ENCODE assay signal across 14 cellular contexts in the genomic region with DNA sequence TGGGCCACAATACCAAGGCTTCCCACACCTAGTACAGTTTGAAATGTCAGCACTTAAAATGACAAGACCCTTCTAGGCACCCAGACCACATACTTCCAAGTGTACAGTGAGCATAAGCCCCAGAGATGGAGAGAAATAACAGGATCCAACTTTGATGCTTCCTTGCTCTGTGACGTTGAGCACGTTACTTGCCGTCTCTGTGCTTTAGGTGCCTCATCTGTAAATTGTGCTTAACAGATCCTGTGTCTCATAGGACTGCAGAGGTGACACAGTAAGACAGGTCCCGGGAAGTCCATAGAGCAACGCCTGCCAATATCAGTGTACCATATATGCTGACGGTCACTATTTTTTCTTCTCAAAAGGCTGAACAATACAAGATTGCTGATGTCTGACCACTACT. TPM values are rescaled to one million over a fixed set of nuclear protein-coding genes. Genes with fewer than 3 reads are reported as not detected.
A peak's percentile ranks its signal among the peaks of the same experiment; 100 is the strongest.
DNase-seq lines count a peak whose midpoint lies in the region; ATAC-seq, FAIRE-seq and TF ChIP-seq lines count a peak whose summit lies in the region.
"Had no signal": no experiment of that assay in that cellular context is flagged by ENCODE, and none has a peak within 500 bp of the region (broad histone marks: within the 10 kb centered on the region; RNA-seq: fewer than 3 reads in every experiment).

No MANE protein-coding gene starts in this region.

- no peak for FAIRE-seq in K562 (lab: Jason Lieb, UNC)

- in situ Hi-C loops in K562 (cut with MboI): no loop called here

- intact Hi-C loops in K562 (cut with micrococcal nuclease) (no loop called here), stomach (cut with DNase I; ENCODE audit: low total_unique reads) (no loop called here)

- no peaks in the 10 kb centered on the region for H3K79me2 ChIP-seq in K562 (ENCODE audit: control insufficient read depth, insufficient read depth, low read length)
- H3K79me2 ChIP-seq: parathyroid adenoma had no signal

- H3K9me3 ChIP-seq in K562 (replicated peaks; ENCODE audit: control insufficient read depth, insufficient read depth, low read depth, low read length) (no peaks in the 10 kb centered on the region), stomach (no peaks in the 10 kb centered on the region)

- no peak overlapping the region for H3K4me2 ChIP-seq in K562 (ENCODE audit: insufficient read depth, low read length)

- H4K20me1 ChIP-seq in K562 (replicated peaks; ENCODE audit: control insufficient read depth, insufficient read depth, low read length): no peaks in the 10 kb centered on the region

- POLR2A ChIA-PET in K562 (lab: Yijun Ruan, JAX): interaction anchor here (0.6 kb wide), 1 partner anchor 30 kb away, joined by 3 read pairs; no protein-coding TSS in a partner anchor

- no peaks in the 10 kb centered on the region for H3K36me3 Mint-ChIP-seq in HFFc6 (ENCODE audit: low read depth)

- CTCF ChIA-PET in K562 (lab: Yijun Ruan, JAX; ENCODE audit: low intra/inter-chr PET ratio): no interaction called here

- no peaks in the 10 kb centered on the region for H3K4me1 ChIP-seq in K562 (replicated peaks in 1 of 2; ENCODE audit: control insufficient read depth in 2 of 2, insufficient read depth in 2 of 2, low read length in 2 of 2)
- H3K4me1 ChIP-seq in stomach: peaks cover 41 to 92% (median 64%) of the 10 kb centered on the region in 4 donors

- no peak for TF ChIP-seq RAD21 in K562 (CRISPR knock-in tag; conservative IDR thresholded peaks at IDR 0.05 in 1 of 2, IDR thresholded peaks at IDR 0.05 in 1 of 2)

- 63% methylated on average over 6 of the region's 6 CpGs for WGBS in K562 (ENCODE audit: insufficient coverage, low coverage, missing lambda C conversion rate)
- WGBS in stomach, 5 donors: 86 to 97% (median 92%) methylated on average over 6 of the region's 6 CpGs

- H3K36me3 ChIP-seq in K562 (ENCODE audit: control insufficient read depth, insufficient read depth, low read length): no peaks in the 10 kb centered on the region
- peaks cover 0 to 13% (median 6%) of the 10 kb centered on the region in 4 donors for H3K36me3 ChIP-seq in stomach

- peak overlapping the region; percentile 70; the same call in 1 of the 2 replicates for H3K4me3 Mint-ChIP-seq in HFFc6
- H3K4me3 Mint-ChIP-seq: effector memory CD8-positive, alpha-beta T cell; stimulated activated naive CD8-positive, alpha-beta T cell treated with anti-CD3 and anti-CD28 coated beads, Interleukin-15, Interleukin-2, amounts not matched to agents 100 ng/mL and 50 ng/mL, for 24 hours had no signal

- H3K27me3 ChIP-seq in K562 (ENCODE audit: control insufficient read depth in 2 of 2, insufficient read depth in 2 of 2, low read length in 2 of 2) (peaks cover 0 to 34% of the 10 kb centered on the region in 2 experiments; a peak in 4 of 5 replicates), layer of hippocampus (ENCODE audit: control insufficient read depth, insufficient read depth, low read length) (no peaks in the 10 kb centered on the region), stomach (no peaks in the 10 kb centered on the region)

- no peaks in the 10 kb centered on the region for H3K9me3 Mint-ChIP-seq in HFFc6
- H3K9me3 Mint-ChIP-seq: effector memory CD8-positive, alpha-beta T cell; stimulated activated naive CD8-positive, alpha-beta T cell treated with anti-CD3 and anti-CD28 coated beads, Interleukin-15, Interleukin-2, amounts not matched to agents 100 ng/mL and 50 ng/mL, for 24 hours had no signal

- no peak for ATAC-seq in K562
- no peak for ATAC-seq in GM19328 (IDR thresholded peaks at IDR 0.05; ENCODE audit: unreplicated experiment)
- ATAC-seq: effector memory CD8-positive, alpha-beta T cell had no signal

- H3K4me3 ChIP-seq in K562 (no peak overlapping the region), stomach (no peak overlapping the region)

- H3K27ac ChIP-seq in K562 (ENCODE audit: extremely low read depth, low read depth, low read length) (no peak overlapping the region), layer of hippocampus (ENCODE audit: low read depth, low read length) (peak overlapping the region; percentile 35), stomach (peak overlapping the region in 4 of 5 donors; percentile 54 to 83 (median 78))

- TF ChIP-seq CTCF in HFFc6 (IDR thresholded peaks at IDR 0.05) (no peak), K562 (IDR thresholded peaks at IDR 0.05 in 2 of 3, conservative IDR thresholded peaks at IDR 0.05 in 1 of 3; ENCODE audit: insufficient read depth in 2 of 3, low read depth in 1 of 3, low read length in 3 of 3) (no peak), stomach (IDR thresholded peaks at IDR 0.05) (no peak)

- H3K27ac Mint-ChIP-seq in HFFc6: peak overlapping the region; percentile 92
- H3K27ac Mint-ChIP-seq: effector memory CD8-positive, alpha-beta T cell; stimulated activated naive CD8-positive, alpha-beta T cell treated with anti-CD3 and anti-CD28 coated beads, Interleukin-15, Interleukin-2, amounts not matched to agents 100 ng/mL and 50 ng/mL, for 24 hours had no signal

- peaks cover 39% of the 10 kb centered on the region for H3K4me1 Mint-ChIP-seq in HFFc6 (ENCODE audit: low read depth)

- TF ChIP-seq POLR2A in K562 (conservative IDR thresholded peaks at IDR 0.05) (no peak), stomach (IDR thresholded peaks at IDR 0.05) (no peak)

- no peak overlapping the region for H3K9ac ChIP-seq in K562 (ENCODE audit: insufficient read depth in 1 of 2, low read depth in 2 of 2, low read length in 2 of 2)
- H3K9ac ChIP-seq: parathyroid adenoma had no signal

- BruUV-seq in K562 (replicated peaks; lab: Mats Ljungman, UMichigan): no TSS peak

- H2AFZ ChIP-seq in K562 (ENCODE audit: low read depth, low read length): no peak overlapping the region

- TF ChIP-seq EP300 in K562 (IDR thresholded peaks at IDR 0.05; ENCODE audit: low read length): no peak
- no peak for TF ChIP-seq EP300 in stomach (IDR thresholded peaks at IDR 0.05)

- DNase-seq in HFFc6 (no peak), K562 (ENCODE audit: extremely low read depth in 1 of 4, low spot score in 3 of 4) (no peak), stomach (no peak), NCI-H2227 treated with DMSO at 0.1 percent for 48 hours (lab: John Stamatoyannopoulos, UW) (no peak), AG08395 (ENCODE audit: low spot score) (no peak)
- DNase-seq in activated CD8-positive, alpha-beta memory T cell treated with anti-CD3 and anti-CD28 coated beads, Interleukin-2, amount 50 U/mL, for 4 hours: no peak
- DNase-seq: activated T-cell treated with anti-CD3 and anti-CD28 coated beads, Interleukin-2, amount 50 U/mL, for 1 hour; effector memory CD8-positive, alpha-beta T cell; NCI-H446; stimulated activated CD4-positive, alpha-beta T cell treated with anti-CD3 and anti-CD28 coated beads, Interleukin-2, amount 100 ng/mL, for 48 hours had no signal

- no peaks in the 10 kb centered on the region; the same call in none of the 2 replicates for H3K27me3 Mint-ChIP-seq in HFFc6 (ENCODE audit: insufficient read depth)
- H3K27me3 Mint-ChIP-seq: effector memory CD8-positive, alpha-beta T cell; stimulated activated naive CD8-positive, alpha-beta T cell treated with anti-CD3 and anti-CD28 coated beads, Interleukin-15, Interleukin-2, amounts not matched to agents 100 ng/mL and 50 ng/mL, for 24 hours had no signal

- no peaks in the 10 kb centered on the region for H3K9me1 ChIP-seq in K562 (ENCODE audit: control insufficient read depth, insufficient read depth, low read length)

TF ChIP-seq in K562, 482 proteins besides CTCF, POLR2A, EP300 and RAD21:
- TF ChIP-seq ZFP36 (IDR thresholded peaks at IDR 0.05; ENCODE audit: low read depth, low read length, partially characterized antibody) (peak; percentile 36), RBM25 (IDR thresholded peaks at IDR 0.05; ENCODE audit: low read depth, low read length, severe bottlenecking) (peak; percentile 35), MEIS2 (IDR thresholded peaks at IDR 0.05; ENCODE audit: partially characterized antibody) (no peak), MAFG (tag; conservative IDR thresholded peaks at IDR 0.05) (0 out of 2 replicates have a peak, but pooled peaks have one; percentile 4)

RNA-seq across cellular contexts. Expression of a gene that starts 59.1 kb away (rescaled TPM):
- total RNA-seq in HFFc6 (2021; fragmentation: NEBNext Ultra II Directional; extraction: Animal tissue kit (Norgen Biotek cat#: 25700)): 1 to 10 TPM; 1.7 to 2.7 (median 2.2) TPM
- total RNA-seq in K562 (2011; cell fraction: chromatin; rRNA removed; ENCODE audit: low replicate concordance): 0.12 TPM in 1 of 2 replicates, not detected in the other
- 0.17 and 0.26 TPM in 2 replicates for total RNA-seq in K562 (2011; cell fraction: nucleolus; rRNA removed)
- total RNA-seq in K562 (2011; cell fraction: nucleoplasm; rRNA removed): 0.37 and 1.6 TPM in 2 replicates
- total RNA-seq in K562 (2014; rRNA removed) (0.16 and 0.18 TPM in 2 replicates), K562 (2014; rRNA removed; fragmentation: Illumina TruSeq; extraction: Trizol) (not detected in 2 replicates), K562 (2015; rRNA removed; fragmentation: Illumina TruSeq; extraction: Trizol) (not detected in 2 replicates), K562 (2021) (0.29 and 0.38 TPM in 2 replicates), stomach (100 to 1,000 TPM in 3 of 5 donors, 10 to 100 TPM in 2; 85.8 to 278 (median 101) TPM)
- polyA plus RNA-seq in K562 (2011; rRNA removed) (0.01 TPM in 1 of 2 replicates, not detected in the other), K562 (2014; fragmentation: Illumina TruSeq; extraction: Trizol) (0.06 and 0.07 TPM in 2 replicates), K562 (2014; fragmentation: Nextera tagmentation; extraction: Ambion mirVana) (under 1 TPM; 0.06 to 0.18 TPM), K562 (2014; rRNA removed) (0.05 and 0.08 TPM in 2 replicates), stomach (10 to 100 TPM; 20.2 to 31.5 (median 21.2) TPM)
- 0.01 TPM in 1 of 2 replicates, not detected in the other for polyA plus RNA-seq in K562 (2011; cell fraction: cytosol; rRNA removed)
- polyA plus RNA-seq in K562 (2011; cell fraction: nucleus; rRNA removed): 0.09 TPM in 1 of 2 replicates, not detected in the other
- 0.13 and 0.46 TPM in 2 replicates for polyA plus RNA-seq in K562 (2012)
- polyA minus RNA-seq in K562 (2011; rRNA and poly(A)+ RNA removed): 0.49 TPM in 1 of 2 replicates, not detected in the other
- not detected in 2 replicates for polyA minus RNA-seq in K562 (2011; cell fraction: cytosol; rRNA and poly(A)+ RNA removed)
- not detected in 2 replicates for polyA minus RNA-seq in K562 (2011; cell fraction: nucleus; rRNA and poly(A)+ RNA removed)

Comparison
In these comparisons a context has a peak if more than half of its experiments do, and no peak if none do; other contexts are left out.
1. RNA of a gene that starts 59.1 kb away (total RNA-seq): 85.8 to 278 TPM in stomach; 1.7 to 2.7 TPM in HFFc6 and 0.12 to 1.6 TPM in K562; every median in the first group is over 10 times any median in the second.